Comparison of ENCODE assay signal across 11 cellular contexts in the genomic region with DNA sequence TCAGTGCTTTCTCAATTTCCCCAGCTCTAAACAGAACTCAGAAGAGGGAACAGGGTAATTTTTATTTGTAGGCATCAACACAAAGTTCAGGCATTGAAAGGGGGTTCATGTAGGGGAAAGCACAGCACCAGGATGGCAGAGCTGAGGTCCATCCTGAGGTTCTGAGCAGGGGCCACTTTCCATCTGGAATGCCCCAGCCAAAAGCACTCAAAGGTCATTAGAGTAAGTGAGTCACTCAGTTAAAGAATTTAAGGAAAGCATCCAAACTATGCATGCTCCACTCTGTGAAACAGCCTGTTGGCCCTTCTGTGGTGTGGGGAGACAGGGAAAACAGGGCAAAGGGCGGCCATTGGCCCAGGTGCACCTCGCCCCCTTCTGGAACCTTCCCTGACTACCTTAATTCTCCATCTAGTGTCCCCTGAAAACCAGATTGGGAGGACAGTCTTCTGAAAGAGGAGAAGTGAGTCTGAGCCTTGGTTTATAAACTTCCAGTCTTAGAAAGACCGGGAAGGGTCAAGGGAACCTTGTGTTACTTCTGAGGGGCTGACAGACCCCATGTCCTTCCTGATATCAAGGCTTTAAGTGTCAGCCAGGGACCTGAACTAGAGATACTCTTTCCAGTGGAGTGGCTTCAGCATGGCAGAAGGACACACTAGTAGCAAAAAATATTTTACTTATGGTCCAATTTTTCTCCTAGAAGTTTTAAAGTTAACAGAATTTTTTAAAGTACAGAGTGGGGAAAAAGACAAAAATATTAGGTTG.
DNase-seq lines count a peak whose midpoint lies in the region; ATAC-seq and TF ChIP-seq lines count a peak whose summit lies in the region.
"Had no signal": no experiment of that assay in that cellular context is flagged by ENCODE, and none has a peak within 500 bp of the region (broad histone marks: within the 10 kb centered on the region; RNA-seq: fewer than 3 reads in every experiment).

No MANE protein-coding gene starts in this region.

- TF ChIP-seq CTCF in cardiac muscle cell (IDR thresholded peaks at IDR 0.05; ENCODE audit: low read depth, low read length) (no peak), left ventricle myocardium inferior (IDR thresholded peaks at IDR 0.05; ENCODE audit: borderline replicate concordance) (no peak), cardiac fibroblast (IDR thresholded peaks at IDR 0.05; ENCODE audit: low read depth, low read length) (no peak), GM20000 (IDR thresholded peaks at IDR 0.05; ENCODE audit: extremely low read depth, missing control alignments) (no peak)

- no peaks in the 10 kb centered on the region for H3K36me3 Mint-ChIP-seq in stimulated activated naive B cell treated with anti-CD40 and anti-IgM and Interleukin-4, amounts not matched to agents 10 μg/mL and 1 μg/mL and 100 μg/mL, for 72 hours
- H3K36me3 Mint-ChIP-seq: memory B cell had no signal

- intact Hi-C loops in left ventricle myocardium inferior (cut with micrococcal nuclease), result no loop called here
- intact Hi-C loops in aorta (cut with DNase I), result no loop called here

- no peak overlapping the region for H3K27ac ChIP-seq in cardiac muscle cell
- no peak overlapping the region for H3K27ac ChIP-seq in left ventricle myocardium inferior (replicated peaks)
- H3K27ac ChIP-seq in aorta (ENCODE audit: low read depth in 1 of 2, low read length in 2 of 2), result peak overlapping the region; percentile 86 to 98

- no peaks in the 10 kb centered on the region for H3K36me3 ChIP-seq in cardiac muscle cell
- no peaks in the 10 kb centered on the region for H3K36me3 ChIP-seq in left ventricle myocardium inferior
- H3K36me3 ChIP-seq in aorta (ENCODE audit: control insufficient read depth in 1 of 2, insufficient read depth in 2 of 2, low read length in 1 of 2), result no peaks in the 10 kb centered on the region
- H3K36me3 ChIP-seq: adrenal gland, BE2C had no signal

- DNase-seq in cardiac muscle cell (ENCODE audit: low read depth in 1 of 2, low spot score in 1 of 2) (peak; percentile 54 to 90), left ventricle myocardium inferior (no peak), cardiac fibroblast (ENCODE audit: low read depth in 2 of 2) (peak; percentile 83 to 87), kidney tubule cell (ENCODE audit: low spot score) (peak; percentile 96), aorta (no peak), NCI-H82 (lab: John Stamatoyannopoulos, UW) (no peak), GM20000 (ENCODE audit: low spot score) (no peak)
- no peak for DNase-seq in stimulated activated naive B cell treated with anti-CD40 and anti-IgM and Interleukin-4, amounts not matched to agents 10 μg/mL and 1 μg/mL and 100 μg/mL, for 72 hours
- DNase-seq: BE2C had no signal

- no peaks in the 10 kb centered on the region for H3K4me1 Mint-ChIP-seq in stimulated activated naive B cell treated with anti-CD40 and anti-IgM and Interleukin-4, amounts not matched to agents 10 μg/mL and 1 μg/mL and 100 μg/mL, for 72 hours
- H3K4me1 Mint-ChIP-seq: memory B cell had no signal

- H3K4me1 ChIP-seq in cardiac muscle cell (ENCODE audit: low read depth), result no peaks in the 10 kb centered on the region
- peaks cover 13% of the 10 kb centered on the region for H3K4me1 ChIP-seq in left ventricle myocardium inferior
- H3K4me1 ChIP-seq in aorta (ENCODE audit: control insufficient read depth in 1 of 2, insufficient read depth in 2 of 2, low read length in 2 of 2), result peaks cover 0 to 13% of the 10 kb centered on the region in 2 donors
- H3K4me1 ChIP-seq: adrenal gland, BE2C had no signal

- 43 to 48% methylated on average over 3 of the region's 3 CpGs for WGBS in aorta, 2 donors

- H3K4me3 ChIP-seq in cardiac muscle cell, result no peak overlapping the region
- no peak overlapping the region for H3K4me3 ChIP-seq in left ventricle myocardium inferior
- no peak overlapping the region for H3K4me3 ChIP-seq in cardiac fibroblast (replicated peaks in 1 of 2; ENCODE audit: low read depth in 2 of 2, low read length in 2 of 2)
- no peak overlapping the region for H3K4me3 ChIP-seq in aorta (ENCODE audit: low read length in 2 of 2)
- H3K4me3 ChIP-seq: adrenal gland had no signal

- no peaks in the 10 kb centered on the region for H3K9me3 ChIP-seq in cardiac muscle cell (ENCODE audit: low read depth)
- no peaks in the 10 kb centered on the region for H3K9me3 ChIP-seq in left ventricle myocardium inferior (replicated peaks)
- no peaks in the 10 kb centered on the region for H3K9me3 ChIP-seq in aorta (ENCODE audit: control insufficient read depth, low read length)
- H3K9me3 ChIP-seq: adrenal gland, BE2C had no signal

- no peak overlapping the region for H3K4me3 Mint-ChIP-seq in stimulated activated naive B cell treated with anti-CD40 and anti-IgM and Interleukin-4, amounts not matched to agents 10 μg/mL and 1 μg/mL and 100 μg/mL, for 72 hours
- H3K4me3 Mint-ChIP-seq: memory B cell had no signal

- ATAC-seq in aorta (ENCODE audit: low FRiP score), result peak; percentile 51
- ATAC-seq in stimulated activated naive B cell treated with anti-CD40 and anti-IgM and Interleukin-4, amounts not matched to agents 10 μg/mL and 1 μg/mL and 100 μg/mL, for 72 hours (replicated peaks), result no peak

- H3K9me3 Mint-ChIP-seq in stimulated activated naive B cell treated with anti-CD40 and anti-IgM and Interleukin-4, amounts not matched to agents 10 μg/mL and 1 μg/mL and 100 μg/mL, for 72 hours, result no peaks in the 10 kb centered on the region
- H3K9me3 Mint-ChIP-seq: memory B cell had no signal

- no peak overlapping the region for H3K27ac Mint-ChIP-seq in stimulated activated naive B cell treated with anti-CD40 and anti-IgM and Interleukin-4, amounts not matched to agents 10 μg/mL and 1 μg/mL and 100 μg/mL, for 72 hours
- H3K27ac Mint-ChIP-seq: memory B cell had no signal

- H3K27me3 Mint-ChIP-seq in stimulated activated naive B cell treated with anti-CD40 and anti-IgM and Interleukin-4, amounts not matched to agents 10 μg/mL and 1 μg/mL and 100 μg/mL, for 72 hours, result no peaks in the 10 kb centered on the region

- no peaks in the 10 kb centered on the region for H3K27me3 ChIP-seq in cardiac muscle cell
- H3K27me3 ChIP-seq in left ventricle myocardium inferior (ENCODE audit: low read depth), result no peaks in the 10 kb centered on the region
- H3K27me3 ChIP-seq in aorta (ENCODE audit: control insufficient read depth in 1 of 2, insufficient read depth in 2 of 2, low read length in 1 of 2), result no peaks in the 10 kb centered on the region
- H3K27me3 ChIP-seq: adrenal gland, BE2C had no signal

Comparison
In these comparisons a context has a peak if more than half of its experiments do, and no peak if none do; other contexts are left out.
1. DNase-seq: peak in cardiac muscle cell (2 of 2), cardiac fibroblast (2 of 2) and kidney tubule cell (single experiment); none in left ventricle myocardium inferior (single experiment), aorta (0 of 2), NCI-H82 (single experiment), GM20000 (single experiment) and stimulated activated naive B cell treated with anti-CD40 and anti-IgM and Interleukin-4, amounts not matched to agents 10 μg/mL and 1 μg/mL and 100 μg/mL, for 72 hours (single experiment).
2. H3K27ac ChIP-seq: peak in aorta (2 of 2); none in cardiac muscle cell (single experiment) and left ventricle myocardium inferior (single experiment).